ENCODE assay signal across 17 cellular contexts in genomic region chr10:24396396-24396795, GRCh38.
DNase-seq lines count a peak whose midpoint lies in the region; ATAC-seq and TF ChIP-seq lines count a peak whose summit lies in the region.
"Had no signal": no experiment of that assay in that cellular context is flagged by ENCODE, and none has a peak within 500 bp of the region (broad histone marks: within the 10 kb centered on the region; RNA-seq: fewer than 3 reads in every experiment).

No MANE protein-coding gene starts in this region.

- H3K4me1 ChIP-seq in foreskin keratinocyte: no peaks in the 10 kb centered on the region
- H3K4me1 ChIP-seq: vagina had no signal

- H3K4me1 Mint-ChIP-seq in activated naive CD4-positive, alpha-beta T cell treated with anti-CD3 and anti-CD28 coated beads, Interleukin-2, amount 10 ng/mL, durations not matched to agents 7 days and 5 days: no peaks in the 10 kb centered on the region

- CTCF ChIA-PET in activated naive CD4-positive, alpha-beta T cell treated with anti-CD3 and anti-CD28 coated beads, Interleukin-2, amount 10 ng/mL, durations not matched to agents 7 days and 5 days (lab: Charles Lee): no interaction called here

- H3K9me3 Mint-ChIP-seq in activated naive CD4-positive, alpha-beta T cell treated with anti-CD3 and anti-CD28 coated beads, Interleukin-2, amount 10 ng/mL, durations not matched to agents 7 days and 5 days: no peaks in the 10 kb centered on the region

- H3K4me3 Mint-ChIP-seq in activated naive CD4-positive, alpha-beta T cell treated with anti-CD3 and anti-CD28 coated beads, Interleukin-2, amount 10 ng/mL, durations not matched to agents 7 days and 5 days: no peak overlapping the region
- H3K4me3 Mint-ChIP-seq: stimulated activated naive CD8-positive, alpha-beta T cell treated with anti-CD3 and anti-CD28 coated beads, Interleukin-15, Interleukin-2, amounts not matched to agents 100 ng/mL and 50 ng/mL, for 24 hours had no signal

- no peak for ATAC-seq in foreskin keratinocyte

- H3K4me3 ChIP-seq in GM12865 (ENCODE audit: low read depth, low read length): no peak overlapping the region
- H3K4me3 ChIP-seq: dorsolateral prefrontal cortex, vagina had no signal

- no peaks in the 10 kb centered on the region for H3K27me3 Mint-ChIP-seq in activated naive CD4-positive, alpha-beta T cell treated with anti-CD3 and anti-CD28 coated beads, Interleukin-2, amount 10 ng/mL, durations not matched to agents 7 days and 5 days

- no peak overlapping the region for H3K27ac ChIP-seq in 22Rv1
- H3K27ac ChIP-seq in foreskin keratinocyte: no peak overlapping the region
- H3K27ac ChIP-seq: dorsolateral prefrontal cortex, vagina had no signal

- no peak overlapping the region for H3K27ac Mint-ChIP-seq in activated naive CD4-positive, alpha-beta T cell treated with anti-CD3 and anti-CD28 coated beads, Interleukin-2, amount 10 ng/mL, durations not matched to agents 7 days and 5 days
- H3K27ac Mint-ChIP-seq: stimulated activated naive CD8-positive, alpha-beta T cell treated with anti-CD3 and anti-CD28 coated beads, Interleukin-15, Interleukin-2, amounts not matched to agents 100 ng/mL and 50 ng/mL, for 24 hours had no signal

- H3K36me3 Mint-ChIP-seq in activated naive CD4-positive, alpha-beta T cell treated with anti-CD3 and anti-CD28 coated beads, Interleukin-2, amount 10 ng/mL, durations not matched to agents 7 days and 5 days: no peaks in the 10 kb centered on the region

- H3K27me3 ChIP-seq in foreskin keratinocyte: no peaks in the 10 kb centered on the region
- H3K27me3 ChIP-seq: dorsolateral prefrontal cortex, vagina had no signal

- DNase-seq in GM12865 (ENCODE audit: low read depth) (no peak), SK-MEL-5 (ENCODE audit: low read depth, low spot score) (peak; percentile 38), foreskin keratinocyte (no peak), glomerular visceral epithelial cell (ENCODE audit: extremely low spot score) (no peak)
- no peak for DNase-seq in activated naive CD4-positive, alpha-beta T cell treated with anti-CD3 and anti-CD28 coated beads, Interleukin-2, amount 10 ng/mL, durations not matched to agents 7 days and 5 days
- DNase-seq in activated naive CD4-positive, alpha-beta T cell treated with Interleukin-2 at 50 U/mL for 16 hours: no peak
- no peak for DNase-seq in stimulated activated CD8-positive, alpha-beta memory T cell treated with anti-CD3 and anti-CD28 coated beads, Interleukin-4, amount 100 ng/mL, for 48 hours
- DNase-seq: activated gamma-delta T cell treated with Interleukin-2 at 50 U/mL for 16 hours, DMS79, dorsolateral prefrontal cortex, KBM-7, midbrain, NCI-H446, nucleus accumbens had no signal

- TF ChIP-seq CTCF in 22Rv1 (IDR thresholded peaks at IDR 0.05): peak; percentile 22
- peak; percentile 3 for TF ChIP-seq CTCF in GM12865 (IDR thresholded peaks at IDR 0.05; ENCODE audit: insufficient read depth, low read depth, low read length, missing control alignments)
- TF ChIP-seq CTCF in foreskin keratinocyte (conservative IDR thresholded peaks at IDR 0.05): peak; percentile 40

- in situ Hi-C loops in SK-MEL-5 (cut with HindIII; ENCODE audit: low pct_unique_long_range_greater_than_20kb, low sequenced_read_pairs): no loop called here
